In genomic region chr16:89687092-89687940, GRCh38 we compare ENCODE assay signal across 8 cellular contexts.
A peak's percentile ranks its signal among the peaks of the same experiment; 100 is the strongest.
DNase-seq lines count a peak whose midpoint lies in the region; ATAC-seq, FAIRE-seq and TF ChIP-seq lines count a peak whose summit lies in the region.

No MANE protein-coding gene starts in this region.

- peaks cover 20% of the 10 kb centered on the region for H3K79me2 ChIP-seq in DND-41 (ENCODE audit: insufficient read depth, low read length)

- H3K27me3 ChIP-seq in DND-41 (ENCODE audit: insufficient read depth, low read length, poor library complexity) (no peaks in the 10 kb centered on the region), neuron (ENCODE audit: insufficient read depth, low read length) (no peaks in the 10 kb centered on the region)

- H4K20me1 ChIP-seq in DND-41 (ENCODE audit: insufficient read depth, low read length), result no peaks in the 10 kb centered on the region

- H3K36me3 ChIP-seq in DND-41 (ENCODE audit: insufficient read depth, low read length), result peaks cover 28% of the 10 kb centered on the region
- peaks cover 42% of the 10 kb centered on the region for H3K36me3 ChIP-seq in neuron (ENCODE audit: insufficient read depth, low read length)

- H3K4me3 ChIP-seq in DND-41 (ENCODE audit: low read depth in 1 of 2, low read length in 2 of 2), result peak overlapping the region; percentile 43 to 75; a peak in 3 of 4 replicates
- H3K4me3 ChIP-seq in neuron (ENCODE audit: low read length), result peak overlapping the region; percentile 85

- H3K9ac ChIP-seq in DND-41 (ENCODE audit: low read depth, low read length), result peak overlapping the region; percentile 70

- DNase-seq in DND-41, result no peak
- peak; percentile 87 for DNase-seq in SW480 (ENCODE audit: low spot score)
- peak; percentile 26 for DNase-seq in fibroblast of peridontal ligament (ENCODE audit: extremely low read depth)
- no peak for DNase-seq in Kasumi-1 (lab: John Stamatoyannopoulos, UW)
- no peak for DNase-seq in D721Med (ENCODE audit: insufficient read length, low spot score)

- ATAC-seq in DND-41 (ENCODE audit: insufficient read depth, low read depth), result peak; percentile 52
- ATAC-seq in GM19324 (IDR thresholded peaks at IDR 0.05; ENCODE audit: low FRiP score, unreplicated experiment), result peak; percentile 53
- ATAC-seq in HG03280 (IDR thresholded peaks at IDR 0.05; ENCODE audit: unreplicated experiment), result peak; percentile 28

- H2AFZ ChIP-seq in DND-41 (ENCODE audit: low read depth, low read length), result peak overlapping the region; percentile 98
- H2AFZ ChIP-seq in neuron (ENCODE audit: low read depth, low read length), result peak overlapping the region; percentile 75

- H3K9me3 ChIP-seq in DND-41 (ENCODE audit: insufficient read depth, low read length, severe bottlenecking) (peaks cover 8% of the 10 kb centered on the region), neuron (ENCODE audit: low read length) (no peaks in the 10 kb centered on the region)

- no peak for FAIRE-seq in D721Med (lab: Jason Lieb, UNC)

- peaks cover 22% of the 10 kb centered on the region for H3K4me1 ChIP-seq in DND-41 (ENCODE audit: insufficient read depth, low read length)
- H3K4me1 ChIP-seq in neuron (ENCODE audit: insufficient read depth, low read length), result peaks cover 9% of the 10 kb centered on the region

- H3K27ac ChIP-seq in DND-41 (ENCODE audit: low read length), result peak overlapping the region; percentile 96

- peak overlapping the region; percentile 89 for H3K4me2 ChIP-seq in DND-41 (ENCODE audit: insufficient read depth, low read length)

- TF ChIP-seq CTCF in DND-41 (IDR thresholded peaks at IDR 0.05; ENCODE audit: borderline replicate concordance, extremely low read depth, low read length, poor library complexity, severe bottlenecking), result peak; percentile 20
- no peak for TF ChIP-seq CTCF in D721Med (IDR thresholded peaks at IDR 0.05; ENCODE audit: insufficient read depth, missing control alignments)

Comparison
In these comparisons a context has a peak if more than half of its experiments do, and no peak if none do; other contexts are left out.
1. DNase-seq: peak in SW480 (single experiment) and fibroblast of peridontal ligament (single experiment); none in DND-41 (single experiment), Kasumi-1 (0 of 2) and D721Med (single experiment).
2. Peak in every context shown above with its lines, with median percentiles within 50 percentile points of each other: ATAC-seq.